ENCODE assay signal across 17 cellular contexts in the genomic region with DNA sequence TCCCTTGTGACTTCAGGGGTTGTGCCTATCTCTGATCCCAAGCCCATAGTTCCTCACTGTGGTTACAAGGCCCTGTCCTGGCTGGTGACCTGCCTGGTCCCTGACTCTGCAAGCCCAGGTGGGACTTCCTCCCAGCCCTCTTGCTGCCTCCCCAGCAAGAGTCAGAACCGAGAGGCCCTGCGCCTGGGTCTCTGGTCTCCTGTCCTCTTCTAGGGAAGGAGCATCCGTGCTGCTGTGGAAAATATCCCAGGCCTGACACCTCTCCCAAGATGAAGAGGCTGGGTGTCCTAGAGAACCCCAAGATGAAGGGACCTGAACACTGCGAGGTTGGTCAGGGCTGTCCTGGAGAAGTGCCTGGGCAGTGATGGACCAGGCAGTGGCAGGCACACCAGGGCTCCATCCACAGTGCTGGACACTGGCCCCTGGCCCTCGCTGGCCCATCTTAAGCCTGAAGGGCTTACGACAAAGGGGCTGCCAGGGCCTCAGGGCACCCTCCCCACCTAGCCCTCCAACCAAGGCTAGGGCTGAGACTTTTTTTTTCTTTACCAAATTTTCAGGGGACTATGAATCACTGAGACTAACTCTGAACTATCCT. TPM values are rescaled to one million over a fixed set of nuclear protein-coding genes. Genes with fewer than 3 reads are reported as not detected.
A peak's percentile ranks its signal among the peaks of the same experiment; 100 is the strongest.
DNase-seq lines count a peak whose midpoint lies in the region; ATAC-seq and TF ChIP-seq lines count a peak whose summit lies in the region.
"Had no signal": no experiment of that assay in that cellular context is flagged by ENCODE, and none has a peak within 500 bp of the region (broad histone marks: within the 10 kb centered on the region; RNA-seq: fewer than 3 reads in every experiment).

No MANE protein-coding gene starts in this region.

- H3K4me3 ChIP-seq in BLaER1 = no peak overlapping the region
- H3K4me3 ChIP-seq in H7 (ENCODE audit: insufficient read depth, low read depth, low read length) = no peak overlapping the region
- H3K4me3 ChIP-seq in adipocyte (ENCODE audit: low read length) = no peak overlapping the region
- H3K4me3 ChIP-seq in osteoblast (ENCODE audit: insufficient read depth, low read length) = no peak overlapping the region
- H3K4me3 ChIP-seq: HAP-1, lung, neural progenitor cell, skin epidermis had no signal

- no peak for TF ChIP-seq CTCF in osteoblast (IDR thresholded peaks at IDR 0.05; ENCODE audit: extremely low read depth, low read depth, low read length)

- H3K9me3 ChIP-seq in BLaER1 (no peaks in the 10 kb centered on the region), adipocyte (ENCODE audit: control insufficient read depth, low read length) (no peaks in the 10 kb centered on the region), osteoblast (ENCODE audit: low read depth, low read length) (no peaks in the 10 kb centered on the region)
- H3K9me3 ChIP-seq: HAP-1 had no signal

- H3K4me1 ChIP-seq in BLaER1 (peaks cover 25% of the 10 kb centered on the region), adipocyte (ENCODE audit: control insufficient read depth, insufficient read depth, low read length) (peaks cover 29% of the 10 kb centered on the region), osteoblast (ENCODE audit: insufficient read depth, low read length) (peaks cover 27% of the 10 kb centered on the region)
- H3K4me1 ChIP-seq: HAP-1, neural progenitor cell had no signal

- CTCF ChIA-PET in activated CD4-positive, alpha-beta T cell treated with anti-CD3 and anti-CD28 coated beads for 36 hours (lab: Charles Lee) = interaction anchor here (0.6 to 2.2 kb wide), 26 partner anchors 9 to 1416 kb away, joined by 3 to 15 read pairs (median 4); no protein-coding TSS in a partner anchor

- DNase-seq in H7 (peak; percentile 42), adipocyte (ENCODE audit: low read depth) (no peak), osteoblast (ENCODE audit: insufficient read length, low spot score, missing footprints) (peak; percentile 48), caudate nucleus (lab: John Stamatoyannopoulos, UW) (no peak), T-helper 1 cell (no peak), Kasumi-1 (lab: John Stamatoyannopoulos, UW) (no peak)
- DNase-seq in activated CD4-positive, alpha-beta T cell treated with anti-CD3 and anti-CD28 coated beads for 36 hours = no peak

- POLR2A ChIA-PET in activated CD4-positive, alpha-beta T cell treated with anti-CD3 and anti-CD28 coated beads for 36 hours (lab: Charles Lee) = interaction anchor here (0.9 kb wide), 1 partner anchor 48 kb away, joined by 3 read pairs; no protein-coding TSS in a partner anchor

- H4K20me1 ChIP-seq in BLaER1 (no peaks in the 10 kb centered on the region), osteoblast (ENCODE audit: insufficient read depth, low read length) (no peaks in the 10 kb centered on the region)

- intact Hi-C loops in activated CD4-positive, alpha-beta T cell treated with anti-CD3 and anti-CD28 coated beads for 36 hours (cut with DNase I, micrococcal nuclease) = no loop called here

- H3K36me3 Mint-ChIP-seq in activated CD4-positive, alpha-beta T cell treated with anti-CD3 and anti-CD28 coated beads for 36 hours (ENCODE audit: low read depth) = peaks cover 5% of the 10 kb centered on the region
- H3K36me3 Mint-ChIP-seq: neural progenitor cell, type B pancreatic cell had no signal

- ATAC-seq in activated CD4-positive, alpha-beta T cell treated with anti-CD3 and anti-CD28 coated beads for 36 hours = no peak

- H3K27ac ChIP-seq in BLaER1 (peak overlapping the region; percentile 73), osteoblast (ENCODE audit: low read depth, low read length) (no peak overlapping the region), caudate nucleus (ENCODE audit: low read depth, low read length) (no peak overlapping the region)
- H3K27ac ChIP-seq: neural progenitor cell had no signal

- H3K9ac ChIP-seq in BLaER1 (0 out of 2 replicates have a peak overlapping the region, but pooled peaks have one; percentile 57), adipocyte (ENCODE audit: low read length) (peak overlapping the region; percentile 54)
- H3K9ac ChIP-seq: neural progenitor cell had no signal

- H3K4me3 Mint-ChIP-seq in activated CD4-positive, alpha-beta T cell treated with anti-CD3 and anti-CD28 coated beads for 36 hours = no peak overlapping the region
- H3K4me3 Mint-ChIP-seq: activated CD8-positive, alpha-beta T cell treated with anti-CD3 and anti-CD28 coated beads, Interleukin-2, amount 10 ng/mL, durations not matched to agents 7 days and 5 days; neural progenitor cell; type B pancreatic cell had no signal

- no peaks in the 10 kb centered on the region for H3K27me3 Mint-ChIP-seq in activated CD4-positive, alpha-beta T cell treated with anti-CD3 and anti-CD28 coated beads for 36 hours
- H3K27me3 Mint-ChIP-seq: type B pancreatic cell had no signal

- H3K79me2 ChIP-seq in osteoblast (ENCODE audit: insufficient read depth, low read length) = no peaks in the 10 kb centered on the region

- peaks cover 20% of the 10 kb centered on the region for H3K4me1 Mint-ChIP-seq in activated CD4-positive, alpha-beta T cell treated with anti-CD3 and anti-CD28 coated beads for 36 hours
- H3K4me1 Mint-ChIP-seq: neural progenitor cell had no signal

- no peaks in the 10 kb centered on the region for H3K9me3 Mint-ChIP-seq in activated CD4-positive, alpha-beta T cell treated with anti-CD3 and anti-CD28 coated beads for 36 hours (ENCODE audit: low read depth)
- H3K9me3 Mint-ChIP-seq: neural progenitor cell, type B pancreatic cell had no signal

- no peak overlapping the region for H2AFZ ChIP-seq in osteoblast (ENCODE audit: low read length)
- H2AFZ ChIP-seq: neural progenitor cell had no signal

- H3K27ac Mint-ChIP-seq in activated CD4-positive, alpha-beta T cell treated with anti-CD3 and anti-CD28 coated beads for 36 hours = no peak overlapping the region
- H3K27ac Mint-ChIP-seq: activated CD8-positive, alpha-beta T cell treated with anti-CD3 and anti-CD28 coated beads, Interleukin-2, amount 10 ng/mL, durations not matched to agents 7 days and 5 days; neural progenitor cell had no signal

- H3K27me3 ChIP-seq in BLaER1 = no peaks in the 10 kb centered on the region
- H3K27me3 ChIP-seq in H7 (ENCODE audit: control insufficient read depth, insufficient read depth, low read length) = no peaks in the 10 kb centered on the region
- peaks cover 7% of the 10 kb centered on the region for H3K27me3 ChIP-seq in adipocyte (replicated peaks; ENCODE audit: control insufficient read depth, insufficient read depth, low read length)
- H3K27me3 ChIP-seq in osteoblast (ENCODE audit: insufficient read depth, low read length) = no peaks in the 10 kb centered on the region
- H3K27me3 ChIP-seq: neural progenitor cell had no signal

- peak overlapping the region; percentile 70 for H3K4me2 ChIP-seq in BLaER1
- no peak overlapping the region for H3K4me2 ChIP-seq in osteoblast (ENCODE audit: insufficient read depth, low read length)
- H3K4me2 ChIP-seq: neural progenitor cell had no signal

- peaks cover 10% of the 10 kb centered on the region for H3K36me3 ChIP-seq in BLaER1
- no peaks in the 10 kb centered on the region for H3K36me3 ChIP-seq in H7 (replicated peaks; ENCODE audit: control insufficient read depth, insufficient read depth, low read length)
- no peaks in the 10 kb centered on the region for H3K36me3 ChIP-seq in adipocyte (ENCODE audit: control insufficient read depth, insufficient read depth, low read length, severe bottlenecking)
- H3K36me3 ChIP-seq in osteoblast (ENCODE audit: insufficient read depth, low read length) = no peaks in the 10 kb centered on the region
- H3K36me3 ChIP-seq: HAP-1, neural progenitor cell had no signal

RNA-seq across cellular contexts. Expression of gene PTH1R, which starts 32.7 kb away (rescaled TPM):
- 32.3 and 35.2 TPM in 2 replicates for total RNA-seq in H7 (2014; rRNA removed; shearing (Covaris generic))
- total RNA-seq in osteoblast = 0.29 and 0.36 TPM in 2 replicates
- total RNA-seq in activated CD4-positive, alpha-beta T cell treated with anti-CD3 and anti-CD28 coated beads for 36 hours = not detected
- total RNA-seq: activated CD8-positive, alpha-beta T cell treated with anti-CD3 and anti-CD28 coated beads, Interleukin-2, amount 10 ng/mL, durations not matched to agents 7 days and 5 days; bronchial epithelial cell had no signal

RNA-seq across cellular contexts. Expression of gene MYL3, which starts 47.0 kb away (rescaled TPM):
- 3.0 and 4.1 TPM in 2 replicates for total RNA-seq in H7 (2014; rRNA removed; shearing (Covaris generic))
- not detected in 2 replicates for total RNA-seq in osteoblast
- not detected for total RNA-seq in activated CD4-positive, alpha-beta T cell treated with anti-CD3 and anti-CD28 coated beads for 36 hours
- total RNA-seq: activated CD8-positive, alpha-beta T cell treated with anti-CD3 and anti-CD28 coated beads, Interleukin-2, amount 10 ng/mL, durations not matched to agents 7 days and 5 days; bronchial epithelial cell; dermis blood vessel endothelial cell; progenitor cell of endocrine pancreas had no signal

Comparison
In these comparisons a context has a peak if more than half of its experiments do, and no peak if none do; other contexts are left out.
1. DNase-seq: peak in H7 (single experiment) and osteoblast (single experiment); none in adipocyte (single experiment), activated CD4-positive, alpha-beta T cell treated with anti-CD3 and anti-CD28 coated beads for 36 hours (single experiment), caudate nucleus (0 of 61), T-helper 1 cell (0 of 5) and Kasumi-1 (0 of 2).
2. RNA of gene PTH1R, which starts 32.7 kb away (total RNA-seq): 32.3 to 35.2 TPM in H7; 0.29 to 0.36 TPM in osteoblast and not detected in activated CD4-positive, alpha-beta T cell treated with anti-CD3 and anti-CD28 coated beads for 36 hours; every median in the first group is over 10 times any median in the second.